ENCODE assay signal across 15 cellular contexts in the genomic region with DNA sequence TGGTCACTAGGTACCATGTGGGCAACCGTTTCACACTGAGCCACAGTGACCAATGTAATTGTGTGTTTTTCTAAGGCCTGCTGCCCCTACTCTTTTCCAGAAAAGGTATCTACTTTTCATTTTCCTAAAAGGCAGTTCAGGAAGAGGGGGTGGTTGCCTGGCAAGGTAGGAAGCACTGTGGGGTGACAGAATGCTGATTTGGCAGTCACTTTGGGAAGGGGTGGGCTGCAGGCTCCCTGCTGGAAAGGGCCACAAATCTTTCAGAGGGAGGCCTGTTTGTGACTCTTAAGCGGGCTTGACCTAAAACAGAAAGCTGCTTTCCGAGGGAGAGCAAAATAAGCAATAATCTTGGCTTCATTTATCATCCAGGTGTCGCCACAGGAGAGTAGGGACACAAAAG. TPM values are rescaled to one million over a fixed set of nuclear protein-coding genes. Genes with fewer than 3 reads are reported as not detected.
"Had no signal": no experiment of that assay in that cellular context is flagged by ENCODE, and none has a peak within 500 bp of the region (broad histone marks: within the 10 kb centered on the region; RNA-seq: fewer than 3 reads in every experiment).

No MANE protein-coding gene starts in this region.

- H3K4me3 Mint-ChIP-seq: activated CD4-positive, alpha-beta T cell treated with anti-CD3 and anti-CD28 coated beads for 36 hours; activated CD8-positive, alpha-beta memory T cell treated with anti-CD3 and anti-CD28 coated beads, Interleukin-2, amount 10 ng/mL, durations not matched to agents 7 days and 5 days; activated naive CD4-positive, alpha-beta T cell treated with anti-CD3 and anti-CD28 coated beads for 36 hours; activated T-cell treated with anti-CD3 and anti-CD28 coated beads, Interleukin-2, amount 50 U/mL, for 24 hours; central memory CD8-positive, alpha-beta T cell; T-helper 1 cell treated with Interleukin-12 subunit alpha and Interleukin-12 subunit beta and Interleukin-4 antibody, amounts not matched to agents 30 μg/mL and 1 μg/mL, for 36 hours had no signal

- H3K27ac ChIP-seq: coronary artery, left ventricle myocardium inferior, tibial nerve had no signal

- H3K27me3 Mint-ChIP-seq: activated CD4-positive, alpha-beta T cell treated with anti-CD3 and anti-CD28 coated beads for 36 hours; activated T-cell treated with anti-CD3 and anti-CD28 coated beads, Interleukin-2, amount 50 U/mL, for 24 hours; central memory CD8-positive, alpha-beta T cell had no signal

- H3K4me1 Mint-ChIP-seq: activated CD8-positive, alpha-beta memory T cell treated with anti-CD3 and anti-CD28 coated beads, Interleukin-2, amount 10 ng/mL, durations not matched to agents 7 days and 5 days had no signal

- H3K27ac Mint-ChIP-seq: activated CD4-positive, alpha-beta T cell treated with anti-CD3 and anti-CD28 coated beads for 36 hours; activated CD8-positive, alpha-beta memory T cell treated with anti-CD3 and anti-CD28 coated beads, Interleukin-2, amount 10 ng/mL, durations not matched to agents 7 days and 5 days; activated naive CD4-positive, alpha-beta T cell treated with anti-CD3 and anti-CD28 coated beads for 36 hours; activated T-cell treated with anti-CD3 and anti-CD28 coated beads, Interleukin-2, amount 50 U/mL, for 24 hours; T-helper 1 cell treated with Interleukin-12 subunit alpha and Interleukin-12 subunit beta and Interleukin-4 antibody, amounts not matched to agents 30 μg/mL and 1 μg/mL, for 36 hours had no signal

- H3K9me3 ChIP-seq: heart left ventricle, left ventricle myocardium inferior, sigmoid colon, tibial nerve had no signal

- H3K27me3 ChIP-seq: heart left ventricle, sigmoid colon, tibial nerve had no signal

- H3K9me3 Mint-ChIP-seq: activated naive CD4-positive, alpha-beta T cell treated with anti-CD3 and anti-CD28 coated beads for 36 hours; activated T-cell treated with anti-CD3 and anti-CD28 coated beads, Interleukin-2, amount 50 U/mL, for 24 hours; central memory CD8-positive, alpha-beta T cell; T-helper 1 cell treated with Interleukin-12 subunit alpha and Interleukin-12 subunit beta and Interleukin-4 antibody, amounts not matched to agents 30 μg/mL and 1 μg/mL, for 36 hours had no signal

- ATAC-seq: activated CD4-positive, alpha-beta T cell treated with anti-CD3 and anti-CD28 coated beads for 36 hours; activated CD8-positive, alpha-beta memory T cell treated with anti-CD3 and anti-CD28 coated beads, Interleukin-2, amount 10 ng/mL, durations not matched to agents 7 days and 5 days; heart left ventricle had no signal

- DNase-seq: activated CD4-positive, alpha-beta T cell treated with anti-CD3 and anti-CD28 coated beads for 36 hours; activated CD4-positive, alpha-beta T cell treated with anti-CD3 and anti-CD28 coated beads, Interleukin-2, amount 50 U/mL, for 48 hours; activated CD8-positive, alpha-beta memory T cell treated with anti-CD3 and anti-CD28 coated beads, Interleukin-2, amount 10 ng/mL, durations not matched to agents 7 days and 5 days; activated naive CD4-positive, alpha-beta T cell treated with anti-CD3 and anti-CD28 coated beads for 36 hours; activated T-cell treated with anti-CD3 and anti-CD28 coated beads, Interleukin-2, amount 50 U/mL, for 24 hours; anterior cingulate cortex; heart left ventricle; left ventricle myocardium inferior; mammary epithelial cell; stimulated activated naive CD4-positive, alpha-beta T cell had no signal

- H3K4me3 ChIP-seq: coronary artery, heart left ventricle, left ventricle myocardium inferior, sigmoid colon, tibial nerve had no signal

RNA-seq across cellular contexts. Expression of a gene that starts 5.2 kb away (rescaled TPM):
- total RNA-seq: activated CD8-positive, alpha-beta memory T cell treated with anti-CD3 and anti-CD28 coated beads, Interleukin-2, amount 10 ng/mL, durations not matched to agents 7 days and 5 days had no signal
